In the genomic region with DNA sequence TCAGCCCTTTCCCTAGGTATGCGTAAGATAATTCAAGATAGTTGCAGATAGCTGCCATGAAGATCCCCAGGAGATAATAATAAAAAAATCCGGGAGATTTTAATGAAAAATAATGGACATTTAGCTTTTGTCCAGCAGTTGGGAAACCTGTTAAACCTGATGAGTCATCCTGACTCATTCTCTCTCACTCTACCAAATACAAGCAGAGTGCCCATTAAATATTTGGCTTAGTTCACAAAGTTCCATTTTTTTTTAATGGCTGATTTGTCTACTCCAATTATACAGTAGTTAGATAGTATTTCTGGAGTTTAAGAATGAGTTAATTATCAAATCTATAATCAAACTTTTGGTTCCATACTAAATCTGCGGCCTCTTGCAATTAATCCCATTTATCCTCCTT, we compare ENCODE assay signal across 13 cellular contexts. TPM values are rescaled to one million over a fixed set of nuclear protein-coding genes. Genes with fewer than 3 reads are reported as not detected.
DNase-seq lines count a peak whose midpoint lies in the region; ATAC-seq and TF ChIP-seq lines count a peak whose summit lies in the region.
"Had no signal": no experiment of that assay in that cellular context is flagged by ENCODE, and none has a peak within 500 bp of the region (broad histone marks: within the 10 kb centered on the region; RNA-seq: fewer than 3 reads in every experiment).

No MANE protein-coding gene starts in this region.

- H3K9me3 ChIP-seq in HCT116 (ENCODE audit: control insufficient read depth in 1 of 2, insufficient read depth in 1 of 2, low read depth in 1 of 2, low read length in 2 of 2) (no peaks in the 10 kb centered on the region), heart left ventricle (no peaks in the 10 kb centered on the region)

- CTCF ChIA-PET in AG04449 (lab: Yijun Ruan, JAX) = no interaction called here
- CTCF ChIA-PET in HCT116 (lab: Charles Lee) = interaction anchor here (0.9 to 1.2 kb wide), 3 partner anchors 27 to 161 kb away, joined by 3 to 5 read pairs (median 5); no protein-coding TSS in a partner anchor

- TF ChIP-seq POLR2A in HCT116 (IDR thresholded peaks at IDR 0.05; ENCODE audit: borderline replicate concordance, extremely low read depth, insufficient read depth, insufficient read length) = no peak
- TF ChIP-seq POLR2A in heart left ventricle (IDR thresholded peaks at IDR 0.05) = no peak

- peak; percentile 9 for DNase-seq in AG04449 (ENCODE audit: low read depth, low spot score)
- DNase-seq in HCT116 (ENCODE audit: low read depth, low spot score) = peak; percentile 81
- DNase-seq in foreskin fibroblast = peak; percentile 60 to 76
- DNase-seq in SKM-1 (lab: John Stamatoyannopoulos, UW; ENCODE audit: unreplicated experiment) = no peak
- DNase-seq in heart left ventricle = no peak
- DNase-seq in posterior vena cava (ENCODE audit: low spot score) = no peak
- DNase-seq: activated T-cell treated with anti-CD3 and anti-CD28 coated beads, Interleukin-2, amount 50 U/mL, for 72 hours; CD4-positive, alpha-beta T cell; MG63; naive thymus-derived CD8-positive, alpha-beta T cell; stimulated activated naive CD8-positive, alpha-beta T cell treated with anti-CD3 and anti-CD28 coated beads, Interleukin-15, Interleukin-2, amounts not matched to agents 100 U/mL and 50 U/mL, for 24 hours had no signal

- H3K27ac ChIP-seq in HCT116 (ENCODE audit: low read depth, low read length) = peak overlapping the region; percentile 92; the same call in 1 of the 2 replicates
- no peak overlapping the region for H3K27ac ChIP-seq in heart left ventricle

- H3K27me3 ChIP-seq in HCT116 (ENCODE audit: insufficient read depth, low read length) = no peaks in the 10 kb centered on the region
- peaks cover 0 to 5% (median 2%) of the 10 kb centered on the region in 9 donors for H3K27me3 ChIP-seq in heart left ventricle
- H3K27me3 ChIP-seq: MG63 had no signal

- 93 to 95% (median 93%) methylated on average over 3 of the region's 3 CpGs for WGBS in heart left ventricle, 4 donors

- H3K4me1 ChIP-seq in HCT116 (ENCODE audit: control insufficient read depth in 1 of 2, insufficient read depth in 2 of 2, low read length in 2 of 2) (peaks cover 25 to 36% of the 10 kb centered on the region in 2 experiments), heart left ventricle (peaks cover 0 to 17% (median 0%) of the 10 kb centered on the region in 12 donors)

- peak overlapping the region; percentile 95 for H3K4me2 ChIP-seq in HCT116 (ENCODE audit: low read length)

- no peaks in the 10 kb centered on the region for H4K20me1 ChIP-seq in HCT116 (ENCODE audit: insufficient read depth)

- intact Hi-C loops in HCT116 (cut with micrococcal nuclease) = loop anchor here (2.0 to 5.0 kb wide), 2 partner anchors 72 to 160 kb away; no protein-coding TSS in a partner anchor
- intact Hi-C loops in heart left ventricle (cut with DNase I) = no loop called here
- intact Hi-C loops in posterior vena cava (cut with DNase I) = no loop called here

- no peaks in the 10 kb centered on the region for H3K9me2 ChIP-seq in HCT116 (ENCODE audit: insufficient read depth)

- ATAC-seq in HCT116 = no peak
- peak; percentile 31; the same call in 2 of the 3 replicates for ATAC-seq in SK-N-SH treated with all-trans-retinoic acid at 6 μM for 48 hours
- no peak for ATAC-seq in HG03039 (IDR thresholded peaks at IDR 0.05; ENCODE audit: unreplicated experiment)
- ATAC-seq in heart left ventricle = no peak
- ATAC-seq: activated T-cell treated with anti-CD3 and anti-CD28 coated beads, Interleukin-2, amount 50 U/mL, for 72 hours; naive thymus-derived CD8-positive, alpha-beta T cell; stimulated activated naive CD8-positive, alpha-beta T cell treated with anti-CD3 and anti-CD28 coated beads, Interleukin-15, Interleukin-2, amounts not matched to agents 100 U/mL and 50 U/mL, for 24 hours had no signal

- BruUV-seq in HCT116 (replicated peaks; lab: Mats Ljungman, UMichigan) = no TSS peak

- TF ChIP-seq RAD21 in HCT116 (IDR thresholded peaks at IDR 0.05; ENCODE audit: low read depth) = no peak; the same call in 1 of the 2 replicates

- RAD21 ChIA-PET in HCT116 (lab: Charles Lee; ENCODE audit: low non-redundant PET in 1 of 2, low total read pairs in 2 of 2, uncharacterized antibody in 2 of 2, unreplicated experiment in 2 of 2) = interaction anchor here (0.7 to 1.3 kb wide), 2 partner anchors 68 to 155 kb away, joined by 3 read pairs; no protein-coding TSS in a partner anchor

- H2AFZ ChIP-seq in HCT116 (ENCODE audit: low read depth, low read length, poor library complexity, severe bottlenecking) = peak overlapping the region; percentile 32

- H3K4me3 ChIP-seq in AG04449 (ENCODE audit: low read depth, low read length) (no peak overlapping the region), HCT116 (replicated peaks in 1 of 2; ENCODE audit: low read depth in 1 of 2, low read length in 2 of 2) (peak overlapping the region; percentile 32 to 85; a peak in 3 of 4 replicates), foreskin fibroblast (ENCODE audit: low read depth in 1 of 2, low read length in 2 of 2) (no peak overlapping the region), heart left ventricle (no peak overlapping the region)
- H3K4me3 ChIP-seq: MG63 had no signal

- TF ChIP-seq CTCF in AG04449 (IDR thresholded peaks at IDR 0.05; ENCODE audit: insufficient read depth, low read length, missing control alignments) (no peak), HCT116 (IDR thresholded peaks at IDR 0.05 in 2 of 3, conservative IDR thresholded peaks at IDR 0.05 in 1 of 3; ENCODE audit: borderline replicate concordance in 1 of 3, insufficient read depth in 1 of 3, low read depth in 2 of 3, low read length in 2 of 3) (no peak), foreskin fibroblast (IDR thresholded peaks at IDR 0.05; ENCODE audit: low read depth, low read length) (no peak), heart left ventricle (IDR thresholded peaks at IDR 0.05) (no peak)

- peaks cover 0 to 9% of the 10 kb centered on the region in 2 experiments; a peak in 1 of 4 replicates for H3K36me3 ChIP-seq in HCT116 (ENCODE audit: control insufficient read depth in 1 of 2, insufficient read depth in 2 of 2, low read length in 2 of 2)
- H3K36me3 ChIP-seq in heart left ventricle = no peaks in the 10 kb centered on the region

- H3K79me2 ChIP-seq in HCT116 (ENCODE audit: insufficient read depth, low read length) = peaks cover 26% of the 10 kb centered on the region

- H3K9ac ChIP-seq in HCT116 (ENCODE audit: low read length) = peak overlapping the region; percentile 93

- POLR2A ChIA-PET in AG04449 (lab: Yijun Ruan, JAX) (no interaction called here), HCT116 (lab: Charles Lee) (interaction anchor here (0.6 to 1.7 kb wide), 7 partner anchors 13 to 179 kb away, joined by 3 to 6 read pairs (median 3); a partner anchor contains a TSS)

TF ChIP-seq in HCT116, 20 proteins besides CTCF, POLR2A, EP300 and RAD21 (continues in another document):
- TF ChIP-seq CEBPB (IDR thresholded peaks at IDR 0.05; ENCODE audit: low read depth) (peak; percentile 81), EZH2phosphoT487 (IDR thresholded peaks at IDR 0.05; ENCODE audit: borderline replicate concordance) (no peak), ZFX (IDR thresholded peaks at IDR 0.05) (no peak), EZH2 (IDR thresholded peaks at IDR 0.05) (no peak), FOSL1 (IDR thresholded peaks at IDR 0.05; ENCODE audit: low read depth) (peak; percentile 100), CBX3 (IDR thresholded peaks at IDR 0.05; ENCODE audit: low read depth) (peak; percentile 92), YY1 (IDR thresholded peaks at IDR 0.05; ENCODE audit: extremely low read depth, insufficient replicate concordance, low read depth, low read length) (peak; percentile 57), SIN3A (IDR thresholded peaks at IDR 0.05; ENCODE audit: low read depth) (peak; percentile 45; the same call in 1 of the 2 replicates)
- TF ChIP-seq, protein P1, sequence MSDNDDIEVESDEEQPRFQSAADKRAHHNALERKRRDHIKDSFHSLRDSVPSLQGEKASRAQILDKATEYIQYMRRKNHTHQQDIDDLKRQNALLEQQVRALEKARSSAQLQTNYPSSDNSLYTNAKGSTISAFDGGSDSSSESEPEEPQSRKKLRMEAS (IDR thresholded peaks at IDR 0.05) = peak; percentile 49; the same call in 1 of the 2 replicates

TF ChIP-seq in SK-N-SH treated with all-trans-retinoic acid at 6 μM for 48 hours, 23 proteins besides CTCF, POLR2A, EP300 and RAD21 (continues in another document):
- TF ChIP-seq TCF4 (CRISPR knock-in tag; IDR thresholded peaks at IDR 0.05; ENCODE audit: borderline replicate concordance) (no peak), ISL1 (CRISPR knock-in tag; IDR thresholded peaks at IDR 0.05) (peak; percentile 92), ZFP30 (CRISPR knock-in tag; IDR thresholded peaks at IDR 0.05) (no peak), TOX (CRISPR knock-in tag; IDR thresholded peaks at IDR 0.05; ENCODE audit: borderline replicate concordance) (peak; percentile 54; the same call in 1 of the 2 replicates), ZNF8 (CRISPR knock-in tag; IDR thresholded peaks at IDR 0.05) (no peak)
- TF ChIP-seq, protein P2, sequence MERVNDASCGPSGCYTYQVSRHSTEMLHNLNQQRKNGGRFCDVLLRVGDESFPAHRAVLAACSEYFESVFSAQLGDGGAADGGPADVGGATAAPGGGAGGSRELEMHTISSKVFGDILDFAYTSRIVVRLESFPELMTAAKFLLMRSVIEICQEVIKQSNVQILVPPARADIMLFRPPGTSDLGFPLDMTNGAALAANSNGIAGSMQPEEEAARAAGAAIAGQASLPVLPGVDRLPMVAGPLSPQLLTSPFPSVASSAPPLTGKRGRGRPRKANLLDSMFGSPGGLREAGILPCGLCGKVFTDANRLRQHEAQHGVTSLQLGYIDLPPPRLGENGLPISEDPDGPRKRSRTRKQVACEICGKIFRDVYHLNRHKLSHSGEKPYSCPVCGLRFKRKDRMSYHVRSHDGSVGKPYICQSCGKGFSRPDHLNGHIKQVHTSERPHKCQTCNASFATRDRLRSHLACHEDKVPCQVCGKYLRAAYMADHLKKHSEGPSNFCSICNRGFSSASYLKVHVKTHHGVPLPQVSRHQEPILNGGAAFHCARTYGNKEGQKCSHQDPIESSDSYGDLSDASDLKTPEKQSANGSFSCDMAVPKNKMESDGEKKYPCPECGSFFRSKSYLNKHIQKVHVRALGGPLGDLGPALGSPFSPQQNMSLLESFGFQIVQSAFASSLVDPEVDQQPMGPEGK (CRISPR knock-in tag; IDR thresholded peaks at IDR 0.05; ENCODE audit: borderline replicate concordance) = 0 out of 2 replicates have a peak, but pooled peaks have one; percentile 43

RNA-seq across cellular contexts. Expression of a gene that starts 2.1 kb away (rescaled TPM):
- total RNA-seq in HCT116 (2021; ENCODE audit: unreplicated experiment) (64.0 TPM), heart left ventricle (10 to 100 TPM in 2 of 9 donors, 1 to 10 TPM in 7; 1.3 to 16.5 (median 3.4) TPM), posterior vena cava (10 to 100 TPM; 11.9 to 14.4 TPM)
- 12.2 and 17.6 TPM in 2 replicates for polyA plus RNA-seq in HCT116 (2012)
- polyA plus RNA-seq in heart left ventricle = 1 to 10 TPM; 1.2 to 1.3 TPM
- polyA plus RNA-seq: naive thymus-derived CD8-positive, alpha-beta T cell had no signal

Comparison
In these comparisons a context has a peak if more than half of its experiments do, and no peak if none do; other contexts are left out.
1. DNase-seq: peak in AG04449 (single experiment), HCT116 (single experiment) and foreskin fibroblast (2 of 2); none in SKM-1 (single experiment), heart left ventricle (0 of 5) and posterior vena cava (single experiment).
2. H3K4me3 ChIP-seq: peak in HCT116 (2 of 2); none in AG04449 (single experiment), foreskin fibroblast (0 of 2) and heart left ventricle (0 of 12).